ENCODE assay signal across 11 cellular contexts in the genomic region with DNA sequence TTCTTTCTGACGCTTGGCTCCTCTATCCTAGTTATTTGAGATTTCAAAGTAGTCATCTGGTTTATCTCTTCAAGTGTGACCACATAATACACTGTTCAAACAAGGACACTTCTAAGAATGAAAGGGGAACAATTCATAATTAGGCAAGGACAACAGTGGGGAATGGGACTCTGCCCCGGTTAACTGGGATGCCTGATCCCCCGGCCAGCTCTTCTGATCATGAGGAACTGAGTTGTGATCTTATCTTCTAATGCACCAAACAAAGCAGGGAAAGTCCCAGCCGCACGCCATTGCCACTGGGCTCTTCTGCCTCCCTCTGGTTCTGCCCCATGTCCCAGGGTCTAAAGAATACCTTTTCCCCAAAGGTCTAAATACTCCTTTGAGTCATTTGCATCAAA.
A peak's percentile ranks its signal among the peaks of the same experiment; 100 is the strongest.
DNase-seq lines count a peak whose midpoint lies in the region; ATAC-seq and TF ChIP-seq lines count a peak whose summit lies in the region.
"Had no signal": no experiment of that assay in that cellular context is flagged by ENCODE, and none has a peak within 500 bp of the region (broad histone marks: within the 10 kb centered on the region; RNA-seq: fewer than 3 reads in every experiment).

No MANE protein-coding gene starts in this region.

- intact Hi-C loops in CD8-positive, alpha-beta T cell (cut with DNase I, micrococcal nuclease): no loop called here

- peaks cover 61% of the 10 kb centered on the region for H3K4me1 ChIP-seq in CD8-positive, alpha-beta T cell (ENCODE audit: insufficient read depth, low read length)

- no peaks in the 10 kb centered on the region for H3K36me3 ChIP-seq in CD8-positive, alpha-beta T cell (ENCODE audit: insufficient read depth, low read length)

- H3K27me3 ChIP-seq in CD8-positive, alpha-beta T cell (ENCODE audit: insufficient read depth, low read length): no peaks in the 10 kb centered on the region

- peak overlapping the region; percentile 50 for H3K4me3 Mint-ChIP-seq in CD8-positive, alpha-beta T cell
- H3K4me3 Mint-ChIP-seq in activated CD8-positive, alpha-beta T cell treated with anti-CD3 and anti-CD28 coated beads, Interleukin-2, amount 10 ng/mL, durations not matched to agents 7 days and 5 days: no peak overlapping the region
- no peak overlapping the region for H3K4me3 Mint-ChIP-seq in mesothelial cell of epicardium

- no peaks in the 10 kb centered on the region for H3K27me3 Mint-ChIP-seq in CD8-positive, alpha-beta T cell (ENCODE audit: low read depth)
- H3K27me3 Mint-ChIP-seq in activated CD8-positive, alpha-beta T cell treated with anti-CD3 and anti-CD28 coated beads, Interleukin-2, amount 10 ng/mL, durations not matched to agents 7 days and 5 days (ENCODE audit: low read depth): no peaks in the 10 kb centered on the region
- no peaks in the 10 kb centered on the region for H3K27me3 Mint-ChIP-seq in mesothelial cell of epicardium (ENCODE audit: low read depth)

- H3K9me3 ChIP-seq in CD8-positive, alpha-beta T cell (ENCODE audit: low read length): no peaks in the 10 kb centered on the region

- TF ChIP-seq CTCF in CD8-positive, alpha-beta T cell (IDR thresholded peaks at IDR 0.05): no peak
- no peak for TF ChIP-seq CTCF in mesothelial cell of epicardium (IDR thresholded peaks at IDR 0.05; ENCODE audit: unreplicated experiment)

- peaks cover 74% of the 10 kb centered on the region for H3K4me1 Mint-ChIP-seq in CD8-positive, alpha-beta T cell (ENCODE audit: low read depth)
- H3K4me1 Mint-ChIP-seq in activated CD8-positive, alpha-beta T cell treated with anti-CD3 and anti-CD28 coated beads, Interleukin-2, amount 10 ng/mL, durations not matched to agents 7 days and 5 days (ENCODE audit: low read depth): peaks cover 72% of the 10 kb centered on the region
- peaks cover 49% of the 10 kb centered on the region for H3K4me1 Mint-ChIP-seq in mesothelial cell of epicardium

- no peak for ATAC-seq in CD8-positive, alpha-beta T cell
- ATAC-seq in GM18505 (IDR thresholded peaks at IDR 0.05; ENCODE audit: unreplicated experiment) (no peak), GM21367 (IDR thresholded peaks at IDR 0.05; ENCODE audit: unreplicated experiment) (no peak)
- ATAC-seq in activated CD8-positive, alpha-beta T cell treated with anti-CD3 and anti-CD28 coated beads, Interleukin-2, amount 10 ng/mL, durations not matched to agents 7 days and 5 days: no peak
- ATAC-seq: sciatic nerve had no signal

- no peak overlapping the region for H3K27ac ChIP-seq in CD8-positive, alpha-beta T cell (ENCODE audit: low read depth, low read length)

- H3K27ac Mint-ChIP-seq in CD8-positive, alpha-beta T cell: peak overlapping the region; percentile 96
- peak overlapping the region; percentile 11 for H3K27ac Mint-ChIP-seq in activated CD8-positive, alpha-beta T cell treated with anti-CD3 and anti-CD28 coated beads, Interleukin-2, amount 10 ng/mL, durations not matched to agents 7 days and 5 days
- peak overlapping the region; percentile 2 for H3K27ac Mint-ChIP-seq in mesothelial cell of epicardium

- H3K4me3 ChIP-seq in CD8-positive, alpha-beta T cell (ENCODE audit: low read depth, low read length): no peak overlapping the region

- H3K36me3 Mint-ChIP-seq in CD8-positive, alpha-beta T cell: no peaks in the 10 kb centered on the region
- peaks cover 2% of the 10 kb centered on the region for H3K36me3 Mint-ChIP-seq in activated CD8-positive, alpha-beta T cell treated with anti-CD3 and anti-CD28 coated beads, Interleukin-2, amount 10 ng/mL, durations not matched to agents 7 days and 5 days (ENCODE audit: low read depth)
- H3K36me3 Mint-ChIP-seq in mesothelial cell of epicardium: peaks cover 1% of the 10 kb centered on the region

- POLR2A ChIA-PET in CD8-positive, alpha-beta T cell (lab: Charles Lee): interaction anchor here (1.0 to 1.8 kb wide), 4 partner anchors 10 to 157 kb away, joined by 3 to 10 read pairs (median 5); no protein-coding TSS in a partner anchor
- POLR2A ChIA-PET in activated CD8-positive, alpha-beta T cell treated with anti-CD3 and anti-CD28 coated beads, Interleukin-2, amount 10 ng/mL, durations not matched to agents 7 days and 5 days (lab: Charles Lee): interaction anchor here (1.3 to 2.3 kb wide), 2 partner anchors 10 to 156 kb away, joined by 5 to 14 read pairs; no protein-coding TSS in a partner anchor

- TF ChIP-seq POLR2A in GM18505 (IDR thresholded peaks at IDR 0.05; ENCODE audit: borderline replicate concordance, extremely low read depth, insufficient read depth, insufficient read length): peak; percentile 8

- DNase-seq in CD8-positive, alpha-beta T cell: no peak
- no peak for DNase-seq in activated CD8-positive, alpha-beta T cell treated with anti-CD3 and anti-CD28 coated beads, Interleukin-2, amount 10 ng/mL, durations not matched to agents 7 days and 5 days
- no peak for DNase-seq in mesothelial cell of epicardium (ENCODE audit: low spot score in 2 of 2, unreplicated experiment in 2 of 2)
- no peak for DNase-seq in H4 (ENCODE audit: low spot score)
- DNase-seq in HUDEP-2 (lab: John Stamatoyannopoulos, UW; ENCODE audit: unreplicated experiment in 76 of 76): no peak
- DNase-seq in COLO829 (ENCODE audit: low spot score): no peak
- DNase-seq: erythroblast, NCI-H1417 treated with DMSO at 0.1 percent for 48 hours had no signal

- H3K9me3 Mint-ChIP-seq in CD8-positive, alpha-beta T cell: no peaks in the 10 kb centered on the region
- no peaks in the 10 kb centered on the region for H3K9me3 Mint-ChIP-seq in activated CD8-positive, alpha-beta T cell treated with anti-CD3 and anti-CD28 coated beads, Interleukin-2, amount 10 ng/mL, durations not matched to agents 7 days and 5 days (ENCODE audit: insufficient read depth)
- no peaks in the 10 kb centered on the region for H3K9me3 Mint-ChIP-seq in mesothelial cell of epicardium

- CTCF ChIA-PET in CD8-positive, alpha-beta T cell (lab: Charles Lee): interaction anchor here (0.6 to 1.5 kb wide), 3 partner anchors 14 to 100 kb away, joined by 3 to 4 read pairs (median 3); no protein-coding TSS in a partner anchor
- CTCF ChIA-PET in activated CD8-positive, alpha-beta T cell treated with anti-CD3 and anti-CD28 coated beads, Interleukin-2, amount 10 ng/mL, durations not matched to agents 7 days and 5 days (lab: Charles Lee): interaction anchor here (1.0 to 1.9 kb wide), 8 partner anchors 10 to 316 kb away, joined by 3 to 9 read pairs (median 4); no protein-coding TSS in a partner anchor

Comparison
In these comparisons a context has a peak if more than half of its experiments do, and no peak if none do; other contexts are left out.
1. H3K27ac Mint-ChIP-seq: peak in every context shown above with its lines; median percentile 96 in CD8-positive, alpha-beta T cell; 11 in activated CD8-positive, alpha-beta T cell treated with anti-CD3 and anti-CD28 coated beads, Interleukin-2, amount 10 ng/mL, durations not matched to agents 7 days and 5 days; 2 in mesothelial cell of epicardium.